8 cellular contexts compared by ENCODE assay signal in the genomic region with DNA sequence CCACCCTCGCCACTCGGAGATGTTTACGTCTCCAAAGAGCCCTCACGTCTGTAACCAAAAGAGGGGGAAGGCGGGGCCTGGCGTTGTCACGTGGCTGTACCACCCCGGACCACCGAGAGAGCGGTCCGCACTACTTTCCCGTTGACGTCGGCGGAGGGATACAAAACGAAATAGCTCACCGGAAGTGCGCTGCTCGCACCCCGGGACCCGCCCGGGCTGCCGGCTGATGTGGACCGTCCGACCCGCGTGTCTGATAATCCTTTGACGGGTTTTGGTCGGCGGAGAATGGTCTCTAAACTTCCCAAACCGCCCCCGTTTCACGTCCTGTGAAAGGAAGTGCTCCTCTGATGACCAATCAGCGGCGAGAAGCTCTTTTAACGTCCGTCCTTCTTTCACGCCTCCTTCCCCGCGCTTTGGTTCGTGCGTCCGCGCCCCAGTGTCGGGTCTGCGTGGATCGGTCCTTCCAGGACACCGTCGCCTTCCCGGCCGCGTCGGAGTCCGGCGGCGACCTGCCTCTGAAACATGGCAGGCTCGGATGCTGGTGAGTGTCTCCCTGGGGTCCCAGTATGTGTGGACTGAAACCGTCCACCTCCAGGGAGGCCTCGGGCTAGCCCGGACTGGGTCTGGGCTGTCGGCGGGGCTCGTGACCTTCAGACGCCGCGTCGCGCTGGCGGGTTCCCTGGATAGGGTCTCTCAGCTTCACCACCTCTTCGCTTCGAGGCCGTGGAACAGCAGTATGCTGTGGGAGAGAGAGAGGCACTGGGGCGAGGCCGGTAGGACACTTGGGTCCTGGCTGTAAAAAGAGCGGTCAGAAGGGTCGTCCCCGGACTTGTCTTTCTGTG. TPM values are rescaled to one million over a fixed set of nuclear protein-coding genes. Genes with fewer than 3 reads are reported as not detected.
DNase-seq lines count a peak whose midpoint lies in the region; ATAC-seq, FAIRE-seq and TF ChIP-seq lines count a peak whose summit lies in the region.

Gene CEP95, plus strand, starts transcription at position 402 of the 842 bp plus-strand sequence. Its CDS starts 121 bp downstream, at position 523.

- H3K9me3 ChIP-seq in adrenal gland (replicated peaks in 1 of 3): no peaks in the 10 kb centered on the region
- no peaks in the 10 kb centered on the region for H3K9me3 ChIP-seq in uterus

- H3K4me1 ChIP-seq in adrenal gland (replicated peaks in 1 of 2) (peaks cover 30 to 47% of the 10 kb centered on the region in 2 donors), uterus (peaks cover 0 to 15% of the 10 kb centered on the region in 2 donors)

- peaks cover 0 to 49% of the 10 kb centered on the region in 2 donors for H3K36me3 ChIP-seq in adrenal gland (replicated peaks in 1 of 2)
- H3K36me3 ChIP-seq in uterus: no peaks in the 10 kb centered on the region

- DNase-seq in GM12892 (ENCODE audit: insufficient read length) (peak; percentile 80), NCI-H146 treated with DMSO at 0.1 percent for 48 hours (lab: John Stamatoyannopoulos, UW; ENCODE audit: unreplicated experiment) (peak; percentile 87), T-helper 1 cell (peak; percentile 89 to 98 (median 93)), adrenal gland (peak; percentile 93 to 98 (median 96)), left cardiac atrium (peak; percentile 96), pulmonary artery endothelial cell (ENCODE audit: low read depth, low spot score) (peak; percentile 95), uterus (peak; percentile 95 to 99)

- no peaks in the 10 kb centered on the region for H3K27me3 ChIP-seq in adrenal gland
- no peaks in the 10 kb centered on the region for H3K27me3 ChIP-seq in uterus

- H3K27ac ChIP-seq in adrenal gland (peak within 1 kb of the TSS; percentile 100), uterus (peak within 1 kb of the TSS; percentile 100)

- H3K4me3 ChIP-seq in adrenal gland (peak within 1 kb of the TSS; percentile 52 to 97 (median 92)), uterus (peak within 1 kb of the TSS; percentile 96 to 99)

- FAIRE-seq in GM12892 (lab: Jason Lieb, UNC): peak; percentile 90

- TF ChIP-seq POLR2A in GM12892 (IDR thresholded peaks at IDR 0.05; ENCODE audit: low read depth, low read length) (peak; percentile 78), adrenal gland (IDR thresholded peaks at IDR 0.05) (peak in 1 of 2 donors; percentile 71), uterus (IDR thresholded peaks at IDR 0.05) (peak; percentile 74 to 79)

- intact Hi-C loops in adrenal gland (cut with DNase I): no loop called here
- intact Hi-C loops in left cardiac atrium (cut with DNase I): no loop called here
- intact Hi-C loops in uterus (cut with DNase I; ENCODE audit: low total_unique reads): no loop called here

- 0 to 2% (median 0%) methylated on average over 15 to 77 of the region's 77 CpGs for WGBS in adrenal gland, 4 donors

- peak; percentile 64 for ATAC-seq in HG02840 (IDR thresholded peaks at IDR 0.05; ENCODE audit: low FRiP score, unreplicated experiment)
- peak; percentile 80 to 87 for ATAC-seq in left cardiac atrium

- TF ChIP-seq CTCF in adrenal gland (IDR thresholded peaks at IDR 0.05) (peak in 1 of 6 experiments; percentile 14), uterus (IDR thresholded peaks at IDR 0.05) (peak in 1 of 4 experiments; percentile 6)

RNA-seq across cellular contexts. Expression of gene CEP95, which starts in this region (rescaled TPM):
- polyA plus RNA-seq in GM12892 (2012; ENCODE audit: missing spikeins): 45.2 TPM
- total RNA-seq in adrenal gland (10 to 100 TPM in 7 of 8 donors, 1 to 10 TPM in 1; 7.7 to 31.3 (median 18.3) TPM), left cardiac atrium (10 to 100 TPM; 13.6 to 21.8 TPM), pulmonary artery endothelial cell (13.6 and 15.7 TPM in 2 replicates), uterus (10 to 100 TPM; 34.8 to 100.0 (median 69.8) TPM)
- 100 to 1,000 TPM in 1 of 3 donors, 10 to 100 TPM in 2; 23.8 to 114 (median 66.5) TPM for polyA plus RNA-seq in adrenal gland

Comparison
In these comparisons a context has a peak if more than half of its experiments do, and no peak if none do; other contexts are left out.
1. Peak in every context shown above with its lines: DNase-seq, ATAC-seq, H3K4me3 ChIP-seq and H3K27ac ChIP-seq.